ENCODE assay signal across 8 cellular contexts in genomic region chr16:4847774-4848587, GRCh38. TPM values are rescaled to one million over a fixed set of nuclear protein-coding genes. Genes with fewer than 3 reads are reported as not detected.
DNase-seq lines count a peak whose midpoint lies in the region; ATAC-seq and TF ChIP-seq lines count a peak whose summit lies in the region.

No MANE protein-coding gene starts in this region.

- peaks cover 49% of the 10 kb centered on the region for H3K4me1 ChIP-seq in DND-41 (ENCODE audit: insufficient read depth, low read length)
- H3K4me1 ChIP-seq in HUES6 (ENCODE audit: control insufficient read depth, insufficient read depth, low read length), result peaks cover 4% of the 10 kb centered on the region; the same call in 1 of the 2 replicates
- peaks cover 28 to 73% of the 10 kb centered on the region in 2 donors for H3K4me1 ChIP-seq in left lung

- intact Hi-C loops in left lung (cut with DNase I), result no loop called here

- H3K36me3 ChIP-seq in DND-41 (ENCODE audit: insufficient read depth, low read length) (peaks cover 49% of the 10 kb centered on the region), HUES6 (ENCODE audit: control insufficient read depth, insufficient read depth, low read length) (peaks cover 27% of the 10 kb centered on the region), left lung (peaks cover 0 to 27% of the 10 kb centered on the region in 2 donors)

- TF ChIP-seq CTCF in DND-41 (IDR thresholded peaks at IDR 0.05; ENCODE audit: borderline replicate concordance, extremely low read depth, low read length, poor library complexity, severe bottlenecking), result no peak
- no peak for TF ChIP-seq CTCF in VCaP (conservative IDR thresholded peaks at IDR 0.05)
- TF ChIP-seq CTCF in left lung (IDR thresholded peaks at IDR 0.05), result no peak

- peak overlapping the region; percentile 100 for H3K4me2 ChIP-seq in DND-41 (ENCODE audit: insufficient read depth, low read length)

- peaks cover 68% of the 10 kb centered on the region for H4K20me1 ChIP-seq in DND-41 (ENCODE audit: insufficient read depth, low read length)

- peak; percentile 29 for ATAC-seq in DND-41 (ENCODE audit: insufficient read depth, low read depth)
- ATAC-seq in GM21515 (IDR thresholded peaks at IDR 0.05; ENCODE audit: unreplicated experiment), result peak; percentile 27
- peak; percentile 25 for ATAC-seq in left lung

- peak overlapping the region; percentile 99 for H3K9ac ChIP-seq in DND-41 (ENCODE audit: low read depth, low read length)
- peak overlapping the region; percentile 98 for H3K9ac ChIP-seq in HUES6 (ENCODE audit: low read length)

- H3K27ac ChIP-seq in DND-41 (ENCODE audit: low read length) (peak overlapping the region; percentile 76), HUES6 (ENCODE audit: low read depth, low read length) (peak overlapping the region; percentile 98; the same call in 1 of the 2 replicates), VCaP (peak overlapping the region; percentile 86), cingulate gyrus (ENCODE audit: low read depth, low read length) (peak overlapping the region; percentile 77), left lung (peak overlapping the region; percentile 95 to 100)

- H3K79me2 ChIP-seq in DND-41 (ENCODE audit: insufficient read depth, low read length), result peaks cover 95% of the 10 kb centered on the region

- H3K9me3 ChIP-seq in DND-41 (ENCODE audit: insufficient read depth, low read length, severe bottlenecking) (no peaks in the 10 kb centered on the region), HUES6 (ENCODE audit: control insufficient read depth, insufficient read depth, low read depth, low read length) (no peaks in the 10 kb centered on the region), left lung (no peaks in the 10 kb centered on the region)

- DNase-seq in DND-41 (peak; percentile 44), left lung (peak; percentile 53 to 91), epidermal melanocyte (ENCODE audit: insufficient read length, low spot score) (no peak)
- DNase-seq in stimulated activated CD4-positive, alpha-beta T cell treated with anti-CD3 and anti-CD28 coated beads, Interleukin-4, amount 100 ng/mL, for 48 hours (ENCODE audit: low read depth in 2 of 2), result peak; percentile 19 to 23

- H3K27me3 ChIP-seq in DND-41 (ENCODE audit: insufficient read depth, low read length, poor library complexity) (no peaks in the 10 kb centered on the region), HUES6 (ENCODE audit: control insufficient read depth, insufficient read depth, low read length) (no peaks in the 10 kb centered on the region), left lung (no peaks in the 10 kb centered on the region)

- peak overlapping the region; percentile 95 to 96 for H3K4me3 ChIP-seq in DND-41 (ENCODE audit: low read depth in 1 of 2, low read length in 2 of 2)
- H3K4me3 ChIP-seq in HUES6 (ENCODE audit: low read depth, low read length), result peak overlapping the region; percentile 72
- H3K4me3 ChIP-seq in left lung, result peak overlapping the region; percentile 88 to 99

- peak overlapping the region; percentile 82 for H2AFZ ChIP-seq in DND-41 (ENCODE audit: low read depth, low read length)

RNA-seq across cellular contexts. Expression of gene UBN1, which starts 0.7 kb away (rescaled TPM):
- total RNA-seq in left lung, result 10 to 100 TPM; 31.3 to 38.6 TPM

RNA-seq across cellular contexts. Expression of gene GLYR1, which starts 0.9 kb away (rescaled TPM):
- 10 to 100 TPM; 88.9 to 95.5 TPM for total RNA-seq in left lung

RNA-seq across cellular contexts. Expression of gene ROGDI, which starts 45.5 kb away (rescaled TPM):
- total RNA-seq in left lung, result 10 to 100 TPM; 19.3 to 27.3 TPM

RNA-seq across cellular contexts. Expression of gene SMIM22, which starts 52.8 kb away (rescaled TPM):
- total RNA-seq in left lung, result 10 to 100 TPM; 28.6 to 40.5 TPM

RNA-seq across cellular contexts. Expression of gene SEPTIN12, which starts 59.8 kb away (rescaled TPM):
- not detected for total RNA-seq in left lung
